ENCODE assay signal across 17 cellular contexts in the genomic region with DNA sequence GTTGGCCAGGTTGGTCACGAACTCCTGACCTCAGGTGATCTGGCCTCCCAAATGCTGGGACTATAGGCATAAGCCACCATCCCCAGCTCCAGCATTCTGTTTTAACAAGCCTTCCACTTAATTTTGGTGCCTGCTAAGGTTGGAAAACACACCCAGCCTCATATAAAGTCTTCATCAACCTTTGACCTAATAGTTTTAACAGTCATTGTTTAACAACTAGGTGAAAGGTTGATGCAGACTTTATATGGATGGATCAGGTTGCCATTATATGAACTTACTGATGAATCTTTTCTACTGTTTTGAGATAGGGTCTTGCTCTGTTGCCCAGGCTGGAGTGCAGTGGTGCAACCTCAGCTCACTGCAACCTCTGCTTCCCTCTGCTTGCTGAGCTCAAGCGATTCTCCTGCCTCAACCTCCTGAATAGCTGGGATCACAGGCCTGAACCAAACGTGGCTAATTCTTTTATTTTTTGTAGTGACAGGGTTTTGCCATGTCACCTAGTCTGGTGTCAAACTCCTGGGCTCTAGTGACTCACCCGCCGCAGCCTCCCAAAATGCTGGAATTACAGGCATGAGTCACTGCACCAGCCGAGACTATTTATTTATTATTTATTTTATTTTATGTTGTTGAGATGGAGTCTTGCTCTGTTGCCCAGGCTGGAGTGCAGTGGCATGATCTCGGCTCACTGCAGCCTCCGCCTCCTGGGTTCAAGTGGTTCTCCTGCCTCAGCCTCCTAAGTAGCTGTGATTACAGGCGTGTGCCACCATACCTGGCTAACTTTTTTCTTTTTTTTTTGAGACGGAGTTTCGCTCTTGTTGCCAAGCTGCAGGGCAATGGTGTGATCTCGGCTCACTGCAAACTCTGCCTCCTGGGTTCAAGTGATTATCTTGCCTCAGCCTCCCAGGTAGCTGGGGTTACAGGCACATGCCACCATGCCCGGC. TPM values are rescaled to one million over a fixed set of nuclear protein-coding genes. Genes with fewer than 3 reads are reported as not detected.
DNase-seq lines count a peak whose midpoint lies in the region; ATAC-seq and TF ChIP-seq lines count a peak whose summit lies in the region.
"Had no signal": no experiment of that assay in that cellular context is flagged by ENCODE, and none has a peak within 500 bp of the region (broad histone marks: within the 10 kb centered on the region; RNA-seq: fewer than 3 reads in every experiment).

No MANE protein-coding gene starts in this region.

- no peak for TF ChIP-seq POLR2A in upper lobe of left lung (IDR thresholded peaks at IDR 0.05)

- H3K4me1 ChIP-seq in upper lobe of left lung: peaks cover 4 to 11% (median 9%) of the 10 kb centered on the region in 4 donors
- H3K4me1 ChIP-seq: colonic mucosa had no signal

- 84 to 88% methylated on average over 13 of the region's 13 CpGs for WGBS in upper lobe of left lung, 2 donors

- no peak overlapping the region for H3K4me3 ChIP-seq in upper lobe of left lung
- H3K4me3 ChIP-seq: colonic mucosa had no signal

- no peak for TF ChIP-seq EP300 in upper lobe of left lung (IDR thresholded peaks at IDR 0.05)

- no peak for ATAC-seq in upper lobe of left lung (ENCODE audit: low FRiP score in 2 of 2)
- ATAC-seq: stimulated activated naive B cell treated with anti-CD40 and anti-IgM and Interleukin-4, amounts not matched to agents 10 μg/mL and 1 μg/mL and 100 μg/mL, for 72 hours had no signal

- intact Hi-C loops in head of caudate nucleus (cut with DNase I): no loop called here

- no peaks in the 10 kb centered on the region for H3K36me3 ChIP-seq in upper lobe of left lung
- H3K36me3 ChIP-seq: colonic mucosa had no signal

- DNase-seq in AG20443 (ENCODE audit: low spot score) (peak; percentile 55), HT-29 (ENCODE audit: low spot score) (peak; percentile 64), astrocyte of the hippocampus (ENCODE audit: low read depth, low spot score) (peak; percentile 66), head of caudate nucleus (peak in 33 of 42 donors; percentile 27 to 79 (median 58)), DMS153 (lab: John Stamatoyannopoulos, UW) (no peak), upper lobe of left lung (no peak), SHP77 treated with DMSO at 0.1 percent for 48 hours (lab: John Stamatoyannopoulos, UW) (no peak), NCI-H524 treated with DMSO at 0.1 percent for 48 hours (lab: John Stamatoyannopoulos, UW) (no peak)
- DNase-seq: activated B cell treated with CpG ODN at 0.5 μM for 24 hours; activated naive CD8-positive, alpha-beta T cell treated with anti-CD3 and anti-CD28 coated beads for 36 hours; colonic mucosa; GF-D8; Karpas-422; NCI-H2081 treated with DMSO at 0.1 percent for 48 hours; stimulated activated CD4-positive, alpha-beta T cell treated with anti-CD3 and anti-CD28 coated beads, Interleukin-4, amount 100 ng/mL, for 4 hours; stimulated activated naive B cell treated with anti-CD40 and anti-IgM and Interleukin-4, amounts not matched to agents 10 μg/mL and 1 μg/mL and 100 μg/mL, for 72 hours had no signal

- no peak for TF ChIP-seq CTCF in upper lobe of left lung (IDR thresholded peaks at IDR 0.05)

- H3K9me3 ChIP-seq in upper lobe of left lung: no peaks in the 10 kb centered on the region
- H3K9me3 ChIP-seq: colonic mucosa had no signal

- no peak overlapping the region for H3K27ac ChIP-seq in upper lobe of left lung
- H3K27ac ChIP-seq: C4-2B, colonic mucosa had no signal

- H3K27me3 ChIP-seq in upper lobe of left lung: no peaks in the 10 kb centered on the region
- H3K27me3 ChIP-seq: colonic mucosa had no signal

RNA-seq across cellular contexts. Expression of a gene that starts 3.1 kb away (rescaled TPM):
- total RNA-seq in HT-29 (2014; rRNA removed; shearing (Covaris generic)): 37.5 and 43.7 TPM in 2 replicates
- 10 to 100 TPM; 22.0 to 92.2 (median 33.2) TPM for total RNA-seq in upper lobe of left lung

RNA-seq across cellular contexts. Expression of a gene that starts 11.9 kb away (rescaled TPM):
- total RNA-seq in HT-29 (2014; rRNA removed; shearing (Covaris generic)): 9.2 and 12.3 TPM in 2 replicates
- 10 to 100 TPM in 2 of 6 donors, 1 to 10 TPM in 4; 2.1 to 17.1 (median 9.0) TPM for total RNA-seq in upper lobe of left lung

RNA-seq across cellular contexts. Expression of a gene that starts 33.5 kb away (rescaled TPM):
- total RNA-seq in HT-29 (2014; rRNA removed; shearing (Covaris generic)): 0.05 TPM in 2 replicates
- total RNA-seq in upper lobe of left lung: 10 to 100 TPM in 2 of 6 donors, 1 to 10 TPM in 4; 2.2 to 23.0 (median 5.7) TPM

RNA-seq across cellular contexts. Expression of a gene that starts 53.4 kb away (rescaled TPM):
- 7.3 and 9.7 TPM in 2 replicates for total RNA-seq in HT-29 (2014; rRNA removed; shearing (Covaris generic))
- 1 to 10 TPM in 2 of 6 donors, under 1 TPM in 2, not detected in 2; 0.30 to 5.2 (median 0.95) TPM for total RNA-seq in upper lobe of left lung

Comparison
In these comparisons a context has a peak if more than half of its experiments do, and no peak if none do; other contexts are left out.
1. DNase-seq: peak in AG20443 (single experiment), HT-29 (single experiment), astrocyte of the hippocampus (single experiment) and head of caudate nucleus (33 of 42); none in DMS153 (single experiment), upper lobe of left lung (0 of 2), SHP77 treated with DMSO at 0.1 percent for 48 hours (single experiment) and NCI-H524 treated with DMSO at 0.1 percent for 48 hours (single experiment).